ENCODE assay signal across 16 cellular contexts in genomic region chr2:189835855-189836558, GRCh38. TPM values are rescaled to one million over a fixed set of nuclear protein-coding genes. Genes with fewer than 3 reads are reported as not detected.
DNase-seq lines count a peak whose midpoint lies in the region; ATAC-seq, FAIRE-seq and TF ChIP-seq lines count a peak whose summit lies in the region.
"Had no signal": no experiment of that assay in that cellular context is flagged by ENCODE, and none has a peak within 500 bp of the region (broad histone marks: within the 10 kb centered on the region; RNA-seq: fewer than 3 reads in every experiment).

No MANE protein-coding gene starts in this region.

- no peaks in the 10 kb centered on the region for H3K4me1 ChIP-seq in HepG2 (ENCODE audit: insufficient read depth, low read length)
- H3K4me1 ChIP-seq in right lobe of liver: no peaks in the 10 kb centered on the region
- peaks cover 12% of the 10 kb centered on the region for H3K4me1 ChIP-seq in SJCRH30
- H3K4me1 ChIP-seq in fibroblast of lung (ENCODE audit: control insufficient read depth, extremely low read depth, insufficient read depth, low read length): peaks cover 9% of the 10 kb centered on the region
- H3K4me1 ChIP-seq in stomach smooth muscle (ENCODE audit: control insufficient read depth, insufficient read depth, low read length): no peaks in the 10 kb centered on the region
- H3K4me1 ChIP-seq in CD8-positive, alpha-beta memory T cell (ENCODE audit: insufficient read depth, low read length): no peaks in the 10 kb centered on the region
- H3K4me1 ChIP-seq: upper lobe of left lung had no signal

- no peaks in the 10 kb centered on the region for H3K9me3 ChIP-seq in HepG2 (ENCODE audit: low read length)
- no peaks in the 10 kb centered on the region for H3K9me3 ChIP-seq in right lobe of liver
- no peaks in the 10 kb centered on the region; the same call in 1 of the 2 replicates for H3K9me3 ChIP-seq in SJCRH30 (replicated peaks)
- H3K9me3 ChIP-seq in fibroblast of lung (ENCODE audit: control insufficient read depth, insufficient read depth, low read depth, low read length): no peaks in the 10 kb centered on the region
- no peaks in the 10 kb centered on the region for H3K9me3 ChIP-seq in stomach smooth muscle (ENCODE audit: control insufficient read depth in 2 of 2, low read length in 2 of 2)
- H3K9me3 ChIP-seq in CD8-positive, alpha-beta memory T cell (ENCODE audit: low read length): no peaks in the 10 kb centered on the region
- H3K9me3 ChIP-seq: upper lobe of left lung had no signal

- CTCF ChIA-PET in HepG2 (lab: Yijun Ruan, JAX; ENCODE audit: low intra/inter-chr PET ratio, low total read pairs): no interaction called here
- CTCF ChIA-PET in CD8-positive, alpha-beta memory T cell (lab: Charles Lee): interaction anchor here (0.7 kb wide), 1 partner anchor 13 kb away, joined by 3 read pairs; no protein-coding TSS in a partner anchor

- peaks cover 2 to 8% of the 10 kb centered on the region in 2 experiments; a peak in 3 of 5 replicates for H3K36me3 ChIP-seq in HepG2 (replicated peaks in 1 of 2; ENCODE audit: control insufficient read depth in 1 of 2, insufficient read depth in 2 of 2, low read length in 2 of 2)
- no peaks in the 10 kb centered on the region for H3K36me3 ChIP-seq in right lobe of liver
- H3K36me3 ChIP-seq in SJCRH30: peaks cover 8% of the 10 kb centered on the region; the same call in 1 of the 2 replicates
- H3K36me3 ChIP-seq in fibroblast of lung (ENCODE audit: control insufficient read depth, insufficient read depth, low read length): no peaks in the 10 kb centered on the region
- H3K36me3 ChIP-seq in stomach smooth muscle (ENCODE audit: control insufficient read depth in 2 of 2, insufficient read depth in 2 of 2, low read length in 2 of 2): no peaks in the 10 kb centered on the region
- no peaks in the 10 kb centered on the region for H3K36me3 ChIP-seq in CD8-positive, alpha-beta memory T cell (ENCODE audit: insufficient read depth, low read length)
- H3K36me3 ChIP-seq: upper lobe of left lung had no signal

- FAIRE-seq in HepG2 (lab: Jason Lieb, UNC): no peak
- FAIRE-seq: small intestine had no signal

- in situ Hi-C loops in HepG2 (cut with HindIII; ENCODE audit: extremely low pct_ligation_motif_present, low pct_unique_long_range_greater_than_20kb): no loop called here

- no peaks in the 10 kb centered on the region for H4K20me1 ChIP-seq in HepG2 (ENCODE audit: insufficient read depth, low read length)
- no peaks in the 10 kb centered on the region for H4K20me1 ChIP-seq in fibroblast of lung (ENCODE audit: control insufficient read depth, extremely low read depth, insufficient read depth, low read length)

- no peak for TF ChIP-seq CTCF in HepG2 (CRISPR knock-in tag; IDR thresholded peaks at IDR 0.05)
- no peak for TF ChIP-seq CTCF in right lobe of liver (IDR thresholded peaks at IDR 0.05)
- no peak for TF ChIP-seq CTCF in fibroblast of lung (conservative IDR thresholded peaks at IDR 0.05 in 1 of 2, IDR thresholded peaks at IDR 0.05 in 1 of 2; ENCODE audit: low read depth in 1 of 2, low read length in 2 of 2)

- no peak overlapping the region for H3K4me3 ChIP-seq in HepG2 (replicated peaks in 1 of 3; ENCODE audit: insufficient read depth in 1 of 3, low read depth in 2 of 3, low read length in 3 of 3)
- H3K4me3 ChIP-seq in right lobe of liver: no peak overlapping the region
- H3K4me3 ChIP-seq in SJCRH30: peak overlapping the region; percentile 2; the same call in 1 of the 2 replicates
- H3K4me3 ChIP-seq in fibroblast of lung (replicated peaks in 1 of 4; ENCODE audit: control extremely low read depth in 1 of 4, insufficient read depth in 1 of 4, low read depth in 3 of 4, low read length in 4 of 4): no peak overlapping the region
- no peak overlapping the region for H3K4me3 ChIP-seq in stomach smooth muscle (ENCODE audit: low read length in 2 of 2)
- H3K4me3 ChIP-seq in CD8-positive, alpha-beta memory T cell (ENCODE audit: low read length): no peak overlapping the region
- H3K4me3 ChIP-seq: upper lobe of left lung had no signal

- H3K27ac ChIP-seq in HepG2 (ENCODE audit: extremely low read length, insufficient read depth, low read length) (no peak overlapping the region), right lobe of liver (no peak overlapping the region), SJCRH30 (peak overlapping the region; percentile 49), fibroblast of lung (ENCODE audit: insufficient read depth, low read length) (peak overlapping the region; percentile 46), stomach smooth muscle (ENCODE audit: low read length) (peak overlapping the region; percentile 8)
- no peak overlapping the region for H3K27ac ChIP-seq in CD8-positive, alpha-beta memory T cell (ENCODE audit: low read depth, low read length)
- H3K27ac ChIP-seq: upper lobe of left lung had no signal

- H3K27me3 ChIP-seq in HepG2 (ENCODE audit: control insufficient read depth in 1 of 2, insufficient read depth in 2 of 2, low read length in 2 of 2): no peaks in the 10 kb centered on the region
- no peaks in the 10 kb centered on the region for H3K27me3 ChIP-seq in right lobe of liver
- H3K27me3 ChIP-seq in SJCRH30: no peaks in the 10 kb centered on the region
- H3K27me3 ChIP-seq in fibroblast of lung (ENCODE audit: control insufficient read depth, insufficient read depth, low read length): no peaks in the 10 kb centered on the region
- H3K27me3 ChIP-seq in stomach smooth muscle (ENCODE audit: control insufficient read depth in 1 of 2, insufficient read depth in 2 of 2, low read length in 2 of 2): no peaks in the 10 kb centered on the region
- H3K27me3 ChIP-seq in CD8-positive, alpha-beta memory T cell (ENCODE audit: insufficient read depth, low read length, poor library complexity, severe bottlenecking): no peaks in the 10 kb centered on the region
- H3K27me3 ChIP-seq: upper lobe of left lung had no signal

- no peak for TF ChIP-seq POLR2A in HepG2 (IDR thresholded peaks at IDR 0.05; ENCODE audit: insufficient read depth in 1 of 2, low read depth in 2 of 2, low read length in 2 of 2)
- no peak for TF ChIP-seq POLR2A in right lobe of liver (IDR thresholded peaks at IDR 0.05)

- H3K27me3 Mint-ChIP-seq in CD8-positive, alpha-beta memory T cell: no peaks in the 10 kb centered on the region
- H3K27me3 Mint-ChIP-seq: activated B cell treated with CpG ODN at 0.5 μM for 24 hours; stimulated activated naive B cell treated with anti-CD40 and anti-IgM and Interleukin-4, amounts not matched to agents 10 μg/mL and 1 μg/mL and 100 μg/mL, for 72 hours had no signal

- no peak for TF ChIP-seq RAD21 in HepG2 (CRISPR knock-in tag; IDR thresholded peaks at IDR 0.05)

- 97% methylated on average over 4 of the region's 4 CpGs for WGBS in HepG2 (ENCODE audit: low lambda C conversion rate)
- WGBS in right lobe of liver (ENCODE audit: insufficient coverage, low coverage, low lambda C conversion rate, missing lambda C conversion rate): 84% methylated on average over 4 of the region's 4 CpGs

- no TSS peak for BruUV-seq in HepG2 (replicated peaks; lab: Mats Ljungman, UMichigan)

- intact Hi-C loops in HepG2 (cut with micrococcal nuclease; ENCODE audit: unreplicated experiment): no loop called here
- intact Hi-C loops in right lobe of liver (cut with DNase I): no loop called here

- H3K4me1 Mint-ChIP-seq in CD8-positive, alpha-beta memory T cell: peaks cover 0 to 8% (median 4%) of the 10 kb centered on the region in 3 donors

- TF ChIP-seq EP300 in HepG2 (IDR thresholded peaks at IDR 0.05; ENCODE audit: low read depth in 2 of 2, low read length in 2 of 2) (no peak), HepG2 (CRISPR knock-in tag; IDR thresholded peaks at IDR 0.05; ENCODE audit: borderline replicate concordance) (no peak)

- H3K4me2 ChIP-seq in HepG2 (ENCODE audit: low read depth, low read length) (no peak overlapping the region), fibroblast of lung (ENCODE audit: extremely low read depth, insufficient read depth, low read length) (peak overlapping the region; percentile 26)

- H3K79me2 ChIP-seq in HepG2 (ENCODE audit: insufficient read depth, low read length) (no peaks in the 10 kb centered on the region), fibroblast of lung (ENCODE audit: control insufficient read depth, insufficient read depth, low read length) (no peaks in the 10 kb centered on the region)

- no peak overlapping the region for H2AFZ ChIP-seq in HepG2 (ENCODE audit: low read length)
- no peak overlapping the region for H2AFZ ChIP-seq in fibroblast of lung (ENCODE audit: low read length)

- H3K9ac ChIP-seq in HepG2 (ENCODE audit: insufficient read depth, low read depth, low read length) (no peak overlapping the region), fibroblast of lung (ENCODE audit: insufficient read depth, low read length) (no peak overlapping the region), stomach smooth muscle (ENCODE audit: low read length in 2 of 2) (no peak overlapping the region)

- peak overlapping the region in 1 of 8 donors; percentile 20 for H3K27ac Mint-ChIP-seq in CD8-positive, alpha-beta memory T cell
- H3K27ac Mint-ChIP-seq: activated B cell treated with CpG ODN at 0.5 μM for 24 hours; stimulated activated naive B cell treated with anti-CD40 and anti-IgM and Interleukin-4, amounts not matched to agents 10 μg/mL and 1 μg/mL and 100 μg/mL, for 72 hours had no signal

- no peak for DNase-seq in HepG2 (ENCODE audit: low spot score)
- DNase-seq in right lobe of liver: no peak
- peak in 1 of 2 experiments; percentile 69 for DNase-seq in SJCRH30
- no peak for DNase-seq in fibroblast of lung (ENCODE audit: low read depth in 2 of 2)
- no peak for DNase-seq in NCI-H128 (lab: John Stamatoyannopoulos, UW; ENCODE audit: unreplicated experiment)
- DNase-seq in CD8-positive, alpha-beta memory T cell: no peak
- no peak for DNase-seq in activated CD4-positive, alpha-beta T cell treated with anti-CD3 and anti-CD28 coated beads, Interleukin-2, amount 50 U/mL, for 48 hours
- DNase-seq: activated B cell treated with CpG ODN at 0.5 μM for 24 hours; activated gamma-delta T cell; effector memory CD4-positive, alpha-beta T cell; foreskin melanocyte; MV-4-11; small intestine; stimulated activated naive B cell treated with anti-CD40 and anti-IgM and Interleukin-4, amounts not matched to agents 10 μg/mL and 1 μg/mL and 100 μg/mL, for 72 hours; upper lobe of left lung had no signal

- H3K36me3 Mint-ChIP-seq in CD8-positive, alpha-beta memory T cell: peaks cover 4 to 30% (median 7%) of the 10 kb centered on the region in 3 donors

- no peak overlapping the region for H3K4me3 Mint-ChIP-seq in CD8-positive, alpha-beta memory T cell
- H3K4me3 Mint-ChIP-seq: activated B cell treated with CpG ODN at 0.5 μM for 24 hours; stimulated activated naive B cell treated with anti-CD40 and anti-IgM and Interleukin-4, amounts not matched to agents 10 μg/mL and 1 μg/mL and 100 μg/mL, for 72 hours had no signal

- POLR2A ChIA-PET in HepG2 (lab: Yijun Ruan, JAX): no interaction called here
- POLR2A ChIA-PET in CD8-positive, alpha-beta memory T cell (lab: Charles Lee): interaction anchor here (0.6 kb wide), 1 partner anchor 20 kb away, joined by 3 read pairs; no protein-coding TSS in a partner anchor

- no peaks in the 10 kb centered on the region for H3K9me3 Mint-ChIP-seq in CD8-positive, alpha-beta memory T cell
- H3K9me3 Mint-ChIP-seq: activated B cell treated with CpG ODN at 0.5 μM for 24 hours; stimulated activated naive B cell treated with anti-CD40 and anti-IgM and Interleukin-4, amounts not matched to agents 10 μg/mL and 1 μg/mL and 100 μg/mL, for 72 hours had no signal

- ATAC-seq in HepG2 (no peak), right lobe of liver (no peak)
- ATAC-seq: stimulated activated naive B cell treated with anti-CD40 and anti-IgM and Interleukin-4, amounts not matched to agents 10 μg/mL and 1 μg/mL and 100 μg/mL, for 72 hours had no signal

RNA-seq across cellular contexts. Expression of gene PMS1, which starts 51.8 kb away (rescaled TPM):
- 39.0 and 39.9 TPM in 2 replicates for total RNA-seq in HepG2 (2016; rRNA removed; fragmentation: Illumina TruSeq; extraction: Trizol)
- 167 and 185 TPM in 2 replicates for total RNA-seq in HepG2 (2016; cell fraction: cytosol; rRNA removed; fragmentation: Illumina TruSeq; extraction: Trizol; ENCODE audit: low read depth)
- 35.8 and 38.9 TPM in 2 replicates for total RNA-seq in HepG2 (2016; cell fraction: insoluble cytoplasmic fraction; rRNA removed; fragmentation: Illumina TruSeq; extraction: Trizol)
- 49.6 and 57.4 TPM in 2 replicates for total RNA-seq in HepG2 (2016; cell fraction: membrane; rRNA removed; fragmentation: Illumina TruSeq; extraction: Trizol)
- 58.7 and 64.6 TPM in 2 replicates for total RNA-seq in HepG2 (2016; cell fraction: nucleus; rRNA removed; fragmentation: Illumina TruSeq; extraction: Trizol)
- 14.5 and 14.6 TPM in 2 replicates for polyA plus RNA-seq in HepG2 (2011; rRNA removed)
- 4.2 and 5.7 TPM in 2 replicates for polyA plus RNA-seq in HepG2 (2011; cell fraction: cytosol; rRNA removed)
- polyA plus RNA-seq in HepG2 (2011; cell fraction: nucleus; rRNA removed): 19.2 and 22.7 TPM in 2 replicates
- polyA plus RNA-seq in HepG2 (2012): 17.7 and 19.4 TPM in 2 replicates
- 3.0 and 3.6 TPM in 2 replicates for polyA plus RNA-seq in HepG2 (2016; cell fraction: cytosol; fragmentation: Illumina TruSeq; extraction: Trizol; ENCODE audit: low read depth)
- 32.8 TPM in 2 replicates for polyA plus RNA-seq in HepG2 (2016; cell fraction: insoluble cytoplasmic fraction; fragmentation: Illumina TruSeq; extraction: Trizol; ENCODE audit: low read depth)
- 5.3 and 6.9 TPM in 2 replicates for polyA plus RNA-seq in HepG2 (2016; cell fraction: membrane; fragmentation: Illumina TruSeq; extraction: Trizol; ENCODE audit: low read depth)
- polyA plus RNA-seq in HepG2 (2016; cell fraction: nucleus; fragmentation: Illumina TruSeq; extraction: Trizol; ENCODE audit: insufficient read depth, low read depth): 83.1 and 93.6 TPM in 2 replicates
- 6.9 and 18.9 TPM in 2 replicates for polyA minus RNA-seq in HepG2 (2011; rRNA and poly(A)+ RNA removed; ENCODE audit: low replicate concordance)
- 12.6 and 23.0 TPM in 2 replicates for polyA minus RNA-seq in HepG2 (2011; cell fraction: cytosol; rRNA and poly(A)+ RNA removed)
- polyA minus RNA-seq in HepG2 (2011; cell fraction: nucleus; rRNA and poly(A)+ RNA removed): 73.4 and 77.6 TPM in 2 replicates
- total RNA-seq in right lobe of liver: 1 to 10 TPM; 8.1 to 9.5 (median 8.4) TPM
- 80.5 and 83.0 TPM in 2 replicates for total RNA-seq in SJCRH30 (2014; rRNA removed; shearing (Covaris generic))
- total RNA-seq in fibroblast of lung: 34.2 and 41.0 TPM in 2 replicates
- polyA plus RNA-seq in fibroblast of lung: 15.3 and 15.7 TPM in 2 replicates
- polyA plus RNA-seq in fibroblast of lung (2012): 11.9 and 13.9 TPM in 2 replicates
- polyA minus RNA-seq in fibroblast of lung (ENCODE audit: low replicate concordance): 3.8 and 9.9 TPM in 2 replicates
- total RNA-seq in CD8-positive, alpha-beta memory T cell: 10 to 100 TPM; 42.8 to 45.0 TPM
- polyA plus RNA-seq in CD8-positive, alpha-beta memory T cell: 20.7 TPM

RNA-seq across cellular contexts. Expression of gene ORMDL1, which starts 51.9 kb away (rescaled TPM):
- total RNA-seq in HepG2 (2016; rRNA removed; fragmentation: Illumina TruSeq; extraction: Trizol): 29.5 and 67.5 TPM in 2 replicates
- total RNA-seq in HepG2 (2016; cell fraction: cytosol; rRNA removed; fragmentation: Illumina TruSeq; extraction: Trizol; ENCODE audit: low read depth): 40.7 and 41.5 TPM in 2 replicates
- total RNA-seq in HepG2 (2016; cell fraction: insoluble cytoplasmic fraction; rRNA removed; fragmentation: Illumina TruSeq; extraction: Trizol): 31.6 and 68.1 TPM in 2 replicates
- 60.2 and 61.9 TPM in 2 replicates for total RNA-seq in HepG2 (2016; cell fraction: membrane; rRNA removed; fragmentation: Illumina TruSeq; extraction: Trizol)
- 109 and 139 TPM in 2 replicates for total RNA-seq in HepG2 (2016; cell fraction: nucleus; rRNA removed; fragmentation: Illumina TruSeq; extraction: Trizol)
- polyA plus RNA-seq in HepG2 (2011; rRNA removed): 160 and 166 TPM in 2 replicates
- polyA plus RNA-seq in HepG2 (2011; cell fraction: cytosol; rRNA removed): 21.7 and 32.9 TPM in 2 replicates
- polyA plus RNA-seq in HepG2 (2011; cell fraction: nucleus; rRNA removed): 486 and 524 TPM in 2 replicates
- polyA plus RNA-seq in HepG2 (2012): 100.0 and 116 TPM in 2 replicates
- 60.0 and 71.8 TPM in 2 replicates for polyA plus RNA-seq in HepG2 (2016; cell fraction: cytosol; fragmentation: Illumina TruSeq; extraction: Trizol; ENCODE audit: low read depth)
- polyA plus RNA-seq in HepG2 (2016; cell fraction: insoluble cytoplasmic fraction; fragmentation: Illumina TruSeq; extraction: Trizol; ENCODE audit: low read depth): 34.8 and 36.0 TPM in 2 replicates
- 64.9 and 65.2 TPM in 2 replicates for polyA plus RNA-seq in HepG2 (2016; cell fraction: membrane; fragmentation: Illumina TruSeq; extraction: Trizol; ENCODE audit: low read depth)
- 350 and 353 TPM in 2 replicates for polyA plus RNA-seq in HepG2 (2016; cell fraction: nucleus; fragmentation: Illumina TruSeq; extraction: Trizol; ENCODE audit: insufficient read depth, low read depth)
- polyA minus RNA-seq in HepG2 (2011; rRNA and poly(A)+ RNA removed; ENCODE audit: low replicate concordance): 22.0 and 25.4 TPM in 2 replicates
- polyA minus RNA-seq in HepG2 (2011; cell fraction: cytosol; rRNA and poly(A)+ RNA removed): 12.3 and 13.9 TPM in 2 replicates
- 143 and 163 TPM in 2 replicates for polyA minus RNA-seq in HepG2 (2011; cell fraction: nucleus; rRNA and poly(A)+ RNA removed)
- 10 to 100 TPM; 19.1 to 46.1 (median 28.7) TPM for total RNA-seq in right lobe of liver
- 238 and 287 TPM in 2 replicates for total RNA-seq in SJCRH30 (2014; rRNA removed; shearing (Covaris generic))
- total RNA-seq in fibroblast of lung: 40.8 and 68.5 TPM in 2 replicates
- 60.9 and 96.7 TPM in 2 replicates for polyA plus RNA-seq in fibroblast of lung
- polyA plus RNA-seq in fibroblast of lung (2012): 47.7 and 65.2 TPM in 2 replicates
- 8.2 and 13.1 TPM in 2 replicates for polyA minus RNA-seq in fibroblast of lung (ENCODE audit: low replicate concordance)
- 10 to 100 TPM; 88.4 to 89.5 TPM for total RNA-seq in CD8-positive, alpha-beta memory T cell
- 100 TPM for polyA plus RNA-seq in CD8-positive, alpha-beta memory T cell

Comparison
In these comparisons a context has a peak if more than half of its experiments do, and no peak if none do; other contexts are left out.
1. H3K27ac ChIP-seq: peak in SJCRH30 (single experiment), fibroblast of lung (single experiment) and stomach smooth muscle (single experiment); none in HepG2 (single experiment), right lobe of liver (0 of 3) and CD8-positive, alpha-beta memory T cell (single experiment).